Comparison of ENCODE assay signal across 2 cellular contexts in the genomic region with DNA sequence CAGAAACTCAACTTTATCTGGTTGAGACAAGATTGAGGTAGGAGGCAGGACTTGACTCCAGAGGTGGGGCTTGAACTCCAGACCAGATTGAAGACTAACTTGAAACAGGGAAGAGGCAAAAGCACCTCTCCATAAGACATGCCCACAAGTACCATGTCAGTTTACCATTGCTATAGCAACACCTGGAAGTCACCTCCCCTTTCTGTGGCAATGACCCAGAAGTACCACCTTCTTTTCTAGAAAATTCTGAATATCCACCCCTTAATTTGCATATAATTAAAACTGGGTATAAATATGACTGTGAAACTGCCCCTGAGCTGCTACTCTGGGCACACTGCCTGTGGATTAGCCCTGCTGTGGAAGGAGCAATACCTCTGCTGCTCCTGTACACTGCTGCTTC.
TF ChIP-seq lines count a peak whose summit lies in the region.

No MANE protein-coding gene starts in this region.

TF ChIP-seq in GM23338, 12 proteins besides CTCF, POLR2A, EP300 and RAD21 (continued from another document):
- TF ChIP-seq, protein P1, sequence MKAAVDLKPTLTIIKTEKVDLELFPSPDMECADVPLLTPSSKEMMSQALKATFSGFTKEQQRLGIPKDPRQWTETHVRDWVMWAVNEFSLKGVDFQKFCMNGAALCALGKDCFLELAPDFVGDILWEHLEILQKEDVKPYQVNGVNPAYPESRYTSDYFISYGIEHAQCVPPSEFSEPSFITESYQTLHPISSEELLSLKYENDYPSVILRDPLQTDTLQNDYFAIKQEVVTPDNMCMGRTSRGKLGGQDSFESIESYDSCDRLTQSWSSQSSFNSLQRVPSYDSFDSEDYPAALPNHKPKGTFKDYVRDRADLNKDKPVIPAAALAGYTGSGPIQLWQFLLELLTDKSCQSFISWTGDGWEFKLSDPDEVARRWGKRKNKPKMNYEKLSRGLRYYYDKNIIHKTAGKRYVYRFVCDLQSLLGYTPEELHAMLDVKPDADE (IDR thresholded peaks at IDR 0.05): no peak
- no peak for TF ChIP-seq NANOG (IDR thresholded peaks at IDR 0.05; ENCODE audit: borderline replicate concordance)
- no peak for TF ChIP-seq POLR2AphosphoS5 (IDR thresholded peaks at IDR 0.05; ENCODE audit: low read depth)
- TF ChIP-seq EZH2 (IDR thresholded peaks at IDR 0.05; ENCODE audit: low read depth, unreplicated experiment): no peak
- TF ChIP-seq, protein P2, sequence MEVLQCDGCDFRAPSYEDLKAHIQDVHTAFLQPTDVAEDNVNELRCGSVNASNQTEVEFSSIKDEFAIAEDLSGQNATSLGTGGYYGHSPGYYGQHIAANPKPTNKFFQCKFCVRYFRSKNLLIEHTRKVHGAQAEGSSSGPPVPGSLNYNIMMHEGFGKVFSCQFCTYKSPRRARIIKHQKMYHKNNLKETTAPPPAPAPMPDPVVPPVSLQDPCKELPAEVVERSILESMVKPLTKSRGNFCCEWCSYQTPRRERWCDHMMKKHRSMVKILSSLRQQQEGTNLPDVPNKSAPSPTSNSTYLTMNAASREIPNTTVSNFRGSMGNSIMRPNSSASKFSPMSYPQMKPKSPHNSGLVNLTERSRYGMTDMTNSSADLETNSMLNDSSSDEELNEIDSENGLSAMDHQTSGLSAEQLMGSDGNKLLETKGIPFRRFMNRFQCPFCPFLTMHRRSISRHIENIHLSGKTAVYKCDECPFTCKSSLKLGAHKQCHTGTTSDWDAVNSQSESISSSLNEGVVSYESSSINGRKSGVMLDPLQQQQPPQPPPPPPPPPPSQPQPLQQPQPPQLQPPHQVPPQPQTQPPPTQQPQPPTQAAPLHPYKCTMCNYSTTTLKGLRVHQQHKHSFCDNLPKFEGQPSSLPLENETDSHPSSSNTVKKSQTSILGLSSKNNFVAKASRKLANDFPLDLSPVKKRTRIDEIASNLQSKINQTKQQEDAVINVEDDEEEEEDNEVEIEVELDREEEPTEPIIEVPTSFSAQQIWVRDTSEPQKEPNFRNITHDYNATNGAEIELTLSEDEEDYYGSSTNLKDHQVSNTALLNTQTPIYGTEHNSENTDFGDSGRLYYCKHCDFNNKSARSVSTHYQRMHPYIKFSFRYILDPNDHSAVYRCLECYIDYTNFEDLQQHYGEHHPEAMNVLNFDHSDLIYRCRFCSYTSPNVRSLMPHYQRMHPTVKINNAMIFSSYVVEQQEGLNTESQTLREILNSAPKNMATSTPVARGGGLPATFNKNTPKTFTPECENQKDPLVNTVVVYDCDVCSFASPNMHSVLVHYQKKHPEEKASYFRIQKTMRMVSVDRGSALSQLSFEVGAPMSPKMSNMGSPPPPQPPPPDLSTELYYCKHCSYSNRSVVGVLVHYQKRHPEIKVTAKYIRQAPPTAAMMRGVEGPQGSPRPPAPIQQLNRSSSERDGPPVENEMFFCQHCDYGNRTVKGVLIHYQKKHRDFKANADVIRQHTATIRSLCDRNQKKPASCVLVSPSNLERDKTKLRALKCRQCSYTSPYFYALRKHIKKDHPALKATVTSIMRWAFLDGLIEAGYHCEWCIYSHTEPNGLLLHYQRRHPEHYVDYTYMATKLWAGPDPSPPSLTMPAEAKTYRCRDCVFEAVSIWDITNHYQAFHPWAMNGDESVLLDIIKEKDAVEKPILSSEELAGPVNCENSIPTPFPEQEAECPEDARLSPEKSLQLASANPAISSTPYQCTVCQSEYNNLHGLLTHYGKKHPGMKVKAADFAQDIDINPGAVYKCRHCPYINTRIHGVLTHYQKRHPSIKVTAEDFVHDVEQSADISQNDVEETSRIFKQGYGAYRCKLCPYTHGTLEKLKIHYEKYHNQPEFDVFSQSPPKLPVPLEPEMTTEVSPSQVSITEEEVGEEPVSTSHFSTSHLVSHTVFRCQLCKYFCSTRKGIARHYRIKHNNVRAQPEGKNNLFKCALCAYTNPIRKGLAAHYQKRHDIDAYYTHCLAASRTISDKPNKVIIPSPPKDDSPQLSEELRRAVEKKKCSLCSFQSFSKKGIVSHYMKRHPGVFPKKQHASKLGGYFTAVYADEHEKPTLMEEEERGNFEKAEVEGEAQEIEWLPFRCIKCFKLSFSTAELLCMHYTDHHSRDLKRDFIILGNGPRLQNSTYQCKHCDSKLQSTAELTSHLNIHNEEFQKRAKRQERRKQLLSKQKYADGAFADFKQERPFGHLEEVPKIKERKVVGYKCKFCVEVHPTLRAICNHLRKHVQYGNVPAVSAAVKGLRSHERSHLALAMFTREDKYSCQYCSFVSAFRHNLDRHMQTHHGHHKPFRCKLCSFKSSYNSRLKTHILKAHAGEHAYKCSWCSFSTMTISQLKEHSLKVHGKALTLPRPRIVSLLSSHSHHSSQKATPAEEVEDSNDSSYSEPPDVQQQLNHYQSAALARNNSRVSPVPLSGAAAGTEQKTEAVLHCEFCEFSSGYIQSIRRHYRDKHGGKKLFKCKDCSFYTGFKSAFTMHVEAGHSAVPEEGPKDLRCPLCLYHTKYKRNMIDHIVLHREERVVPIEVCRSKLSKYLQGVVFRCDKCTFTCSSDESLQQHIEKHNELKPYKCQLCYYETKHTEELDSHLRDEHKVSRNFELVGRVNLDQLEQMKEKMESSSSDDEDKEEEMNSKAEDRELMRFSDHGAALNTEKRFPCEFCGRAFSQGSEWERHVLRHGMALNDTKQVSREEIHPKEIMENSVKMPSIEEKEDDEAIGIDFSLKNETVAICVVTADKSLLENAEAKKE (CRISPR knock-in tag; IDR thresholded peaks at IDR 0.05): no peak
- TF ChIP-seq ZNF331 (CRISPR knock-in tag; IDR thresholded peaks at IDR 0.05; ENCODE audit: low read depth): no peak
- TF ChIP-seq JUNB (IDR thresholded peaks at IDR 0.05; ENCODE audit: unreplicated experiment): no peak
- no peak for TF ChIP-seq STAT1 (IDR thresholded peaks at IDR 0.05; ENCODE audit: unreplicated experiment)
- no peak for TF ChIP-seq CREB1 (CRISPR knock-in tag; IDR thresholded peaks at IDR 0.05; ENCODE audit: low read depth)
- no peak for TF ChIP-seq EZH2phosphoT487 (IDR thresholded peaks at IDR 0.05; ENCODE audit: unreplicated experiment)

TF ChIP-seq in WTC11, 78 proteins besides CTCF, POLR2A, EP300 and RAD21 (continued from another document):
- TF ChIP-seq, protein P3, sequence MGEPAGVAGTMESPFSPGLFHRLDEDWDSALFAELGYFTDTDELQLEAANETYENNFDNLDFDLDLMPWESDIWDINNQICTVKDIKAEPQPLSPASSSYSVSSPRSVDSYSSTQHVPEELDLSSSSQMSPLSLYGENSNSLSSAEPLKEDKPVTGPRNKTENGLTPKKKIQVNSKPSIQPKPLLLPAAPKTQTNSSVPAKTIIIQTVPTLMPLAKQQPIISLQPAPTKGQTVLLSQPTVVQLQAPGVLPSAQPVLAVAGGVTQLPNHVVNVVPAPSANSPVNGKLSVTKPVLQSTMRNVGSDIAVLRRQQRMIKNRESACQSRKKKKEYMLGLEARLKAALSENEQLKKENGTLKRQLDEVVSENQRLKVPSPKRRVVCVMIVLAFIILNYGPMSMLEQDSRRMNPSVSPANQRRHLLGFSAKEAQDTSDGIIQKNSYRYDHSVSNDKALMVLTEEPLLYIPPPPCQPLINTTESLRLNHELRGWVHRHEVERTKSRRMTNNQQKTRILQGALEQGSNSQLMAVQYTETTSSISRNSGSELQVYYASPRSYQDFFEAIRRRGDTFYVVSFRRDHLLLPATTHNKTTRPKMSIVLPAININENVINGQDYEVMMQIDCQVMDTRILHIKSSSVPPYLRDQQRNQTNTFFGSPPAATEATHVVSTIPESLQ (CRISPR knock-in tag; IDR thresholded peaks at IDR 0.05): no peak
- no peak for TF ChIP-seq HMGA2 (CRISPR knock-in tag; IDR thresholded peaks at IDR 0.05)
- TF ChIP-seq KAT7 (CRISPR knock-in tag; IDR thresholded peaks at IDR 0.05; ENCODE audit: borderline replicate concordance): no peak
- no peak for TF ChIP-seq ZNF219 (CRISPR knock-in tag; IDR thresholded peaks at IDR 0.05; ENCODE audit: borderline replicate concordance)
- TF ChIP-seq, protein P4, sequence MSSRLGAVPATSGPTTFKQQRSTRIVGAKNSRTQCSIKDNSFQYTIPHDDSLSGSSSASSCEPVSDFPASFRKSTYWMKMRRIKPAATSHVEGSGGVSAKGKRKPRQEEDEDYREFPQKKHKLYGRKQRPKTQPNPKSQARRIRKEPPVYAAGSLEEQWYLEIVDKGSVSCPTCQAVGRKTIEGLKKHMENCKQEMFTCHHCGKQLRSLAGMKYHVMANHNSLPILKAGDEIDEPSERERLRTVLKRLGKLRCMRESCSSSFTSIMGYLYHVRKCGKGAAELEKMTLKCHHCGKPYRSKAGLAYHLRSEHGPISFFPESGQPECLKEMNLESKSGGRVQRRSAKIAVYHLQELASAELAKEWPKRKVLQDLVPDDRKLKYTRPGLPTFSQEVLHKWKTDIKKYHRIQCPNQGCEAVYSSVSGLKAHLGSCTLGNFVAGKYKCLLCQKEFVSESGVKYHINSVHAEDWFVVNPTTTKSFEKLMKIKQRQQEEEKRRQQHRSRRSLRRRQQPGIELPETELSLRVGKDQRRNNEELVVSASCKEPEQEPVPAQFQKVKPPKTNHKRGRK (CRISPR knock-in tag; IDR thresholded peaks at IDR 0.05; ENCODE audit: borderline replicate concordance): no peak
